Comparison of ENCODE assay signal across 34 cellular contexts in the genomic region with DNA sequence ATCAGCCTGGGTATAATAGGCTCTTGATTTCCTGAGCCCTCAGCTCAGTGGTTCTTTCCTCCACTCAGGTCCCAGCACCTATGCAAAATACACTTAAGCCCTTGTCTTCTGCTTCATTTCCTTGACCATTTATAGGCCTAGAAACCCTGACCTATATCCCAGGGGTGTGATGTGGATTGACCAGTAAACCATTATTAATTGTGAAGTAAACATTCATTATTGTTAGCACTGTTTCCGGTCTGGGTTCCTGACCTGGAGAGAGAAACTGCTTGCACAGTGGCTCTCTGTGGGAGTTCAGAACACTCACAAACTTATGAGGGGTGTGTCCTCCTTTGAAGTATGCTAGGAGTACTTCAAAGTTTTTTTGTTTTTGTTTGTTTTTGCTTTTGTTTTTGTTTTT. TPM values are rescaled to one million over a fixed set of nuclear protein-coding genes. Genes with fewer than 3 reads are reported as not detected.
"Had no signal": no experiment of that assay in that cellular context is flagged by ENCODE, and none has a peak within 500 bp of the region (broad histone marks: within the 10 kb centered on the region; RNA-seq: fewer than 3 reads in every experiment).

No MANE protein-coding gene starts in this region.

- H3K36me3 ChIP-seq: Peyer's patch, WERI-Rb-1 had no signal

- ATAC-seq: activated CD8-positive, alpha-beta memory T cell treated with anti-CD3 and anti-CD28 coated beads, Interleukin-2, amount 10 ng/mL, durations not matched to agents 7 days and 5 days; activated naive CD8-positive, alpha-beta T cell treated with anti-CD3 and anti-CD28 coated beads, Interleukin-2, amount 50 U/mL, for 24 hours; PC-3 had no signal

- DNase-seq: activated CD4-positive, alpha-beta memory T cell treated with anti-CD3 and anti-CD28 coated beads, Interleukin-2, amount 10 ng/mL, durations not matched to agents 7 days and 5 days; activated CD4-positive, alpha-beta T cell treated with anti-CD3 and anti-CD28 coated beads for 1 hour; activated CD4-positive, alpha-beta T cell treated with anti-CD3 and anti-CD28 coated beads for 48 hours; activated CD4-positive, CD25-positive, alpha-beta regulatory T cell; activated CD8-positive, alpha-beta memory T cell treated with anti-CD3 and anti-CD28 coated beads for 24 hours; activated CD8-positive, alpha-beta memory T cell treated with anti-CD3 and anti-CD28 coated beads, Interleukin-2, amount 10 ng/mL, durations not matched to agents 7 days and 5 days; activated CD8-positive, alpha-beta memory T cell treated with anti-CD3 and anti-CD28 coated beads, Interleukin-2, amount 50 U/mL, for 48 hours; activated effector memory CD4-positive, alpha-beta T cell treated with Interleukin-2 at 50 U/mL for 16 hours; activated naive CD4-positive, alpha-beta T cell treated with anti-CD3 and anti-CD28 coated beads, Interleukin-2, amount 10 ng/mL, durations not matched to agents 7 days and 5 days; activated naive CD8-positive, alpha-beta T cell treated with anti-CD3 and anti-CD28 coated beads, Interleukin-2, amount 50 U/mL, for 24 hours; activated T-cell treated with anti-CD3 and anti-CD28 coated beads, Interleukin-2, amount 50 U/mL, for 48 hours; anterior cingulate cortex; caudate nucleus; cerebellar nuclear complex; KG1; NCI-H1092 treated with DMSO at 0.1 percent for 48 hours; NCI-H1436; NCI-H187; NCI-H2029 treated with DMSO at 0.1 percent for 48 hours; NCI-H2107; NCI-H2171; NCI-H510A; NK-92 treated with Interleukin-12 subunit alpha and Interleukin-12 subunit beta, amount 100 ng/mL, for 24 hours; PC-3; Peyer's patch; RPMI8226; SIG-M5; SW 1271; T1000; WERI-Rb-1 had no signal

- H3K9me3 ChIP-seq: Peyer's patch had no signal

- H3K27ac ChIP-seq: Peyer's patch, WERI-Rb-1 had no signal

- H3K27me3 ChIP-seq: Peyer's patch had no signal

- H3K4me3 ChIP-seq: Peyer's patch had no signal

- H3K4me1 ChIP-seq: Peyer's patch had no signal

RNA-seq across cellular contexts. Expression of gene FRMPD1, which starts 38.8 kb away (rescaled TPM):
- total RNA-seq: activated CD4-positive, alpha-beta memory T cell treated with anti-CD3 and anti-CD28 coated beads, Interleukin-2, amount 10 ng/mL, durations not matched to agents 7 days and 5 days; activated CD8-positive, alpha-beta memory T cell treated with anti-CD3 and anti-CD28 coated beads, Interleukin-2, amount 10 ng/mL, durations not matched to agents 7 days and 5 days; bronchial epithelial cell; PC-3; T-helper 1 cell treated with Interleukin-12 subunit alpha and Interleukin-12 subunit beta and Interleukin-4 antibody, amounts not matched to agents 30 ng/mL and 1 ng/mL, for 36 hours; T-helper 2 cell treated with Interferon-gamma antibody and Interleukin-4, amounts not matched to agents 100 ng/mL and 5 ng/mL, for 36 hours had no signal
- polyA plus RNA-seq: IgD-negative memory B cell had no signal
